In genomic region chr3:154970796-154971195, GRCh38 we compare ENCODE assay signal across 12 cellular contexts.
DNase-seq lines count a peak whose midpoint lies in the region; ATAC-seq and TF ChIP-seq lines count a peak whose summit lies in the region.
"Had no signal": no experiment of that assay in that cellular context is flagged by ENCODE, and none has a peak within 500 bp of the region (broad histone marks: within the 10 kb centered on the region; RNA-seq: fewer than 3 reads in every experiment).

No MANE protein-coding gene starts in this region.

- ATAC-seq in GM19463 (IDR thresholded peaks at IDR 0.05; ENCODE audit: unreplicated experiment) (no peak), GM21526 (IDR thresholded peaks at IDR 0.05; ENCODE audit: low FRiP score, unreplicated experiment) (no peak)
- ATAC-seq: activated naive CD8-positive, alpha-beta T cell treated with anti-CD3 and anti-CD28 coated beads, Interleukin-2, amount 50 U/mL, for 24 hours; naive thymus-derived CD8-positive, alpha-beta T cell had no signal

- DNase-seq in HS-5 (ENCODE audit: low read depth), result peak; percentile 94
- peak; percentile 97 for DNase-seq in amniotic epithelial cell (ENCODE audit: low read depth)
- peak; percentile 98 for DNase-seq in iris pigment epithelial cell (ENCODE audit: low read depth)
- DNase-seq in vagina (ENCODE audit: extremely low spot score in 2 of 2), result no peak
- no peak for DNase-seq in occipital lobe (lab: John Stamatoyannopoulos, UW)
- DNase-seq: activated naive CD8-positive, alpha-beta T cell treated with anti-CD3 and anti-CD28 coated beads, Interleukin-2, amount 50 U/mL, for 24 hours; DMS53; immature natural killer cell; naive thymus-derived CD8-positive, alpha-beta T cell; NCI-H1694 treated with DMSO at 0.1 percent for 48 hours had no signal

- no peaks in the 10 kb centered on the region for H3K36me3 ChIP-seq in vagina

- no peak overlapping the region for H3K4me3 ChIP-seq in vagina

- no peaks in the 10 kb centered on the region for H3K9me3 ChIP-seq in vagina

- no peak for TF ChIP-seq POLR2A in vagina (IDR thresholded peaks at IDR 0.05)

- H3K27me3 ChIP-seq in vagina, result no peaks in the 10 kb centered on the region

- H3K27ac ChIP-seq in vagina, result peak overlapping the region; percentile 17

- H3K4me1 ChIP-seq in vagina, result peaks cover 8% of the 10 kb centered on the region

- intact Hi-C loops in vagina (cut with DNase I), result no loop called here

- TF ChIP-seq CTCF in vagina (IDR thresholded peaks at IDR 0.05), result no peak

Comparison
In these comparisons a context has a peak if more than half of its experiments do, and no peak if none do; other contexts are left out.
1. DNase-seq: peak in HS-5 (single experiment), amniotic epithelial cell (single experiment) and iris pigment epithelial cell (single experiment); none in vagina (0 of 2) and occipital lobe (single experiment).